ENCODE assay signal across 8 cellular contexts in the genomic region with DNA sequence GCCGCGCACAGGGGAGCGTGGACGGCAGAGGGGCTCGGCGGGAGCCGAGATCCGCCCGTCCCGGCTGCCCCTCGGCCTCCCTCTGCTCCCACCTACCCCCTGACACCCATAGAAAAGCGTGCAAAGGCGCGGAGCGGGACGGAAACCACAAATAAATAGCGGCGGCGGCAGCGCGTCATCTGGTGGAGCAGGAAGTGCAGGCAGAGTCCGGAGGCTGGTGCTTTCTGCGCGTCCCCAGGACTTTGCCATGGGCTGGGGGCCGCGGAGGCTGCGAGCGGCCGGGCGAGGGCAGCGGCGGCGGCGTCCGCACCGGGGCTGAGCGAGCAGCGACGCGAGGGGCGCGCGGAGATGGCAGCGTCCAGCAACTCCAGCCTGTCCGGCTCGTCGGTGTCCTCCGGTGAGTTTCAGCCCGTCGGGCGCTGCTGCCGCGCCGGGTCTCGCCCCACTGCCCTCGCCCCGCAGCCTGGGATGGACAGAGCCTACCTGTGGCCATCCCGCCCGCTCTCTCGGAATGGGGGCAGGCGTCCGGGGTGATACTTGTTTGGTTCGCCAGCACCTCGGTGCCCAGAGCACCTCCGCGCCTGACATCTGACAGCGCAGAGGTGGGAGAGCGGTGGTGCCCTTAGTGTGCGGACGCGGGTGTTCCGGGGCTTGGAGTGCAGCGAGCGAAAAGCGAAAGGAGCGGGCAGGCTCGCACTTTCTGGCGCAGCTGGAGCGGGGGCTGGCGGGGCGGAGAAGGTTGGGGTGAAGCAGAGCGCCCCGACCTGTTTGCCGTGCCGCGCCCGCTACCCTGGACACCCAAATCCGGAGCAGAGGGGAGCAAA. TPM values are rescaled to one million over a fixed set of nuclear protein-coding genes. Genes with fewer than 3 reads are reported as not detected.
DNase-seq lines count a peak whose midpoint lies in the region; ATAC-seq and TF ChIP-seq lines count a peak whose summit lies in the region.

A gene (plus strand): TSS at position 182 of the 824 bp plus-strand sequence.

- H3K4me3 Mint-ChIP-seq in T-helper 2 cell treated with Interferon-gamma antibody and Interleukin-4, amounts not matched to agents 5 μg/mL and 100 μg/mL, for 36 hours = peak within 1 kb of the TSS; percentile 93

- H3K4me1 ChIP-seq in breast epithelium (no peaks in the 10 kb centered on the region), skeletal muscle tissue (ENCODE audit: control insufficient read depth in 3 of 3, insufficient read depth in 3 of 3, low read length in 3 of 3) (peaks cover 0 to 14% (median 7%) of the 10 kb centered on the region in 3 donors)

- no peak for TF ChIP-seq CTCF in breast epithelium (IDR thresholded peaks at IDR 0.05)

- TF ChIP-seq POLR2A in breast epithelium (IDR thresholded peaks at IDR 0.05) = no peak

- H3K27ac ChIP-seq in breast epithelium (peak within 1 kb of the TSS; percentile 16 to 56), skeletal muscle tissue (ENCODE audit: low read depth, low read length) (no peak within 1 kb of the TSS)

- ATAC-seq in GM19351 (IDR thresholded peaks at IDR 0.05; ENCODE audit: unreplicated experiment) (no peak), GM21367 (IDR thresholded peaks at IDR 0.05; ENCODE audit: unreplicated experiment) (no peak)

- no peaks in the 10 kb centered on the region for H3K36me3 ChIP-seq in MG63
- H3K36me3 ChIP-seq in breast epithelium = no peaks in the 10 kb centered on the region
- no peaks in the 10 kb centered on the region for H3K36me3 ChIP-seq in skeletal muscle tissue (ENCODE audit: control insufficient read depth in 3 of 3, insufficient read depth in 3 of 3, low read length in 3 of 3)

- peak within 1 kb of the TSS; percentile 66 to 74 (median 69) for H3K9ac ChIP-seq in skeletal muscle tissue (ENCODE audit: low read depth in 1 of 3, low read length in 3 of 3)

- peaks cover 4% of the 10 kb centered on the region; the same call in 1 of the 2 replicates for H3K27me3 ChIP-seq in MG63
- peaks cover 0 to 9% of the 10 kb centered on the region in 2 donors for H3K27me3 ChIP-seq in breast epithelium
- H3K27me3 ChIP-seq in skeletal muscle tissue (ENCODE audit: control insufficient read depth in 3 of 3, insufficient read depth in 3 of 3, low read length in 3 of 3) = peaks cover 0 to 7% (median 6%) of the 10 kb centered on the region in 3 donors

- H3K9me3 Mint-ChIP-seq in T-helper 2 cell treated with Interferon-gamma antibody and Interleukin-4, amounts not matched to agents 5 μg/mL and 100 μg/mL, for 36 hours = no peaks in the 10 kb centered on the region

- H3K27me3 Mint-ChIP-seq in T-helper 2 cell treated with Interferon-gamma antibody and Interleukin-4, amounts not matched to agents 5 μg/mL and 100 μg/mL, for 36 hours (ENCODE audit: low read depth) = peaks cover 78% of the 10 kb centered on the region

- in situ Hi-C loops in G401 (cut with HindIII; ENCODE audit: low sequenced_read_pairs) = no loop called here

- peak; percentile 71 for DNase-seq in G401 (ENCODE audit: low spot score)
- peak; percentile 66 for DNase-seq in MG63
- peak; percentile 30 for DNase-seq in T-helper 2 cell treated with Interferon-gamma antibody and Interleukin-4, amounts not matched to agents 5 μg/mL and 100 μg/mL, for 36 hours (ENCODE audit: low spot score)
- peak in 1 of 2 donors; percentile 52 for DNase-seq in breast epithelium (ENCODE audit: low spot score in 2 of 2)
- peak; percentile 17 for DNase-seq in iris pigment epithelial cell (ENCODE audit: low read depth)

- H3K4me1 Mint-ChIP-seq in T-helper 2 cell treated with Interferon-gamma antibody and Interleukin-4, amounts not matched to agents 5 μg/mL and 100 μg/mL, for 36 hours (ENCODE audit: low read depth) = peaks cover 34% of the 10 kb centered on the region

- intact Hi-C loops in breast epithelium (cut with DNase I; ENCODE audit: low total_unique reads) = no loop called here

- H3K9me3 ChIP-seq in MG63 (no peaks in the 10 kb centered on the region), breast epithelium (no peaks in the 10 kb centered on the region), skeletal muscle tissue (ENCODE audit: control insufficient read depth in 3 of 3, low read length in 3 of 3) (no peaks in the 10 kb centered on the region)

- no peaks in the 10 kb centered on the region for H3K36me3 Mint-ChIP-seq in T-helper 2 cell treated with Interferon-gamma antibody and Interleukin-4, amounts not matched to agents 5 μg/mL and 100 μg/mL, for 36 hours (ENCODE audit: low read depth)

- H3K4me3 ChIP-seq in MG63 = peak within 1 kb of the TSS; percentile 67
- H3K4me3 ChIP-seq in breast epithelium = peak within 1 kb of the TSS; percentile 62 to 70 (median 70)
- peak within 1 kb of the TSS; percentile 71 to 86 (median 83) for H3K4me3 ChIP-seq in skeletal muscle tissue (ENCODE audit: low read length in 3 of 3)

- H3K27ac Mint-ChIP-seq in T-helper 2 cell treated with Interferon-gamma antibody and Interleukin-4, amounts not matched to agents 5 μg/mL and 100 μg/mL, for 36 hours = peak within 1 kb of the TSS; percentile 76

RNA-seq across cellular contexts. Expression of the gene that starts here (rescaled TPM):
- not detected in 2 replicates for total RNA-seq in G401 (2014; rRNA removed; shearing (Covaris generic))
- 3.7 and 20.1 TPM in 2 replicates for total RNA-seq in MG63 (2014; rRNA removed; shearing (Covaris generic); ENCODE audit: low replicate concordance)
- total RNA-seq in breast epithelium (10 to 100 TPM in 1 of 3 donors, 1 to 10 TPM in 2; 6.3 to 17.1 (median 7.9) TPM), skeletal muscle tissue (11.0 TPM)

Comparison
In these comparisons a context has a peak if more than half of its experiments do, and no peak if none do; other contexts are left out.
1. Peak in DNase-seq in G401; RNA of the gene not detected or under 1 TPM.